ENCODE assay signal across 35 cellular contexts in genomic region chr3:133258358-133258757, GRCh38.
DNase-seq lines count a peak whose midpoint lies in the region; ATAC-seq, FAIRE-seq and TF ChIP-seq lines count a peak whose summit lies in the region.
"Had no signal": no experiment of that assay in that cellular context is flagged by ENCODE, and none has a peak within 500 bp of the region (broad histone marks: within the 10 kb centered on the region; RNA-seq: fewer than 3 reads in every experiment).

No MANE protein-coding gene starts in this region.

- H3K27me3 Mint-ChIP-seq in endodermal cell (ENCODE audit: insufficient read depth): no peaks in the 10 kb centered on the region
- H3K27me3 Mint-ChIP-seq in activated CD4-positive, alpha-beta T cell treated with anti-CD3 and anti-CD28 coated beads for 36 hours: peaks cover 8% of the 10 kb centered on the region

- no peaks in the 10 kb centered on the region for H3K27me3 ChIP-seq in endodermal cell (ENCODE audit: control insufficient read depth, insufficient read depth, low read length, poor library complexity, severe bottlenecking)
- H3K27me3 ChIP-seq in lower lobe of right lung (ENCODE audit: low read depth): no peaks in the 10 kb centered on the region
- H3K27me3 ChIP-seq: cardiac muscle cell, colonic mucosa had no signal

- H3K27ac Mint-ChIP-seq in endodermal cell: peak overlapping the region; percentile 48
- H3K27ac Mint-ChIP-seq in activated CD4-positive, alpha-beta T cell treated with anti-CD3 and anti-CD28 coated beads for 36 hours: no peak overlapping the region
- H3K27ac Mint-ChIP-seq: activated CD4-positive, alpha-beta T cell treated with anti-CD3 and anti-CD28 coated beads, Interleukin-2, amount 10 ng/mL, durations not matched to agents 24 days and 14 days; activated naive CD4-positive, alpha-beta T cell treated with anti-CD3 and anti-CD28 coated beads, Interleukin-2, amount 50 U/mL, for 72 hours; B cell; CD8-positive, alpha-beta T cell; naive thymus-derived CD8-positive, alpha-beta T cell had no signal

- peaks cover 11% of the 10 kb centered on the region for H3K4me1 Mint-ChIP-seq in endodermal cell
- H3K4me1 Mint-ChIP-seq in activated CD4-positive, alpha-beta T cell treated with anti-CD3 and anti-CD28 coated beads for 36 hours: peaks cover 5% of the 10 kb centered on the region
- H3K4me1 Mint-ChIP-seq: activated CD4-positive, alpha-beta T cell treated with anti-CD3 and anti-CD28 coated beads, Interleukin-2, amount 10 ng/mL, durations not matched to agents 24 days and 14 days; B cell; naive thymus-derived CD8-positive, alpha-beta T cell had no signal

- ATAC-seq in omental fat pad (ENCODE audit: low FRiP score): peak; percentile 23
- no peak for ATAC-seq in lower lobe of right lung
- ATAC-seq in activated CD4-positive, alpha-beta T cell treated with anti-CD3 and anti-CD28 coated beads for 36 hours: no peak
- ATAC-seq: activated naive CD4-positive, alpha-beta T cell treated with anti-CD3 and anti-CD28 coated beads, Interleukin-2, amount 50 U/mL, for 72 hours; CD8-positive, alpha-beta T cell; naive thymus-derived CD8-positive, alpha-beta T cell; psoas muscle had no signal

- CTCF ChIA-PET in activated CD4-positive, alpha-beta T cell treated with anti-CD3 and anti-CD28 coated beads for 36 hours (lab: Charles Lee): no interaction called here

- 82% methylated on average over 1 of the region's 1 CpG; no CpG with 5 or more reads in 1 of the 2 experiments for WGBS in endodermal cell (ENCODE audit: insufficient coverage in 1 of 2, insufficient read length in 1 of 2), 2 experiments

- H3K4me1 ChIP-seq in endodermal cell (ENCODE audit: control insufficient read depth, insufficient read depth, low read length): peaks cover 5% of the 10 kb centered on the region
- no peaks in the 10 kb centered on the region for H3K4me1 ChIP-seq in lower lobe of right lung
- H3K4me1 ChIP-seq: colonic mucosa, HAP-1, psoas muscle had no signal

- intact Hi-C loops in lower lobe of right lung (cut with DNase I): no loop called here
- intact Hi-C loops in activated CD4-positive, alpha-beta T cell treated with anti-CD3 and anti-CD28 coated beads for 36 hours (cut with DNase I, micrococcal nuclease): no loop called here

- no peak overlapping the region for H3K4me3 Mint-ChIP-seq in endodermal cell
- H3K4me3 Mint-ChIP-seq in activated CD4-positive, alpha-beta T cell treated with anti-CD3 and anti-CD28 coated beads for 36 hours: no peak overlapping the region
- H3K4me3 Mint-ChIP-seq: activated CD4-positive, alpha-beta T cell treated with anti-CD3 and anti-CD28 coated beads, Interleukin-2, amount 10 ng/mL, durations not matched to agents 24 days and 14 days; B cell; CD8-positive, alpha-beta T cell; naive thymus-derived CD8-positive, alpha-beta T cell had no signal

- no peaks in the 10 kb centered on the region for H3K36me3 Mint-ChIP-seq in endodermal cell (ENCODE audit: low read depth)
- H3K36me3 Mint-ChIP-seq in activated CD4-positive, alpha-beta T cell treated with anti-CD3 and anti-CD28 coated beads for 36 hours (ENCODE audit: low read depth): no peaks in the 10 kb centered on the region
- H3K36me3 Mint-ChIP-seq: activated naive CD4-positive, alpha-beta T cell treated with anti-CD3 and anti-CD28 coated beads, Interleukin-2, amount 50 U/mL, for 72 hours; CD8-positive, alpha-beta T cell; naive thymus-derived CD8-positive, alpha-beta T cell had no signal

- no peaks in the 10 kb centered on the region for H3K36me3 ChIP-seq in endodermal cell (ENCODE audit: control insufficient read depth, insufficient read depth, low read length)
- H3K36me3 ChIP-seq in lower lobe of right lung: no peaks in the 10 kb centered on the region
- H3K36me3 ChIP-seq: cardiac muscle cell, colonic mucosa, HAP-1 had no signal

- no peak overlapping the region for H3K4me3 ChIP-seq in endodermal cell (ENCODE audit: low read length)
- H3K4me3 ChIP-seq in lower lobe of right lung: no peak overlapping the region
- H3K4me3 ChIP-seq: cardiac muscle cell, colonic mucosa, HAP-1, PC-9, psoas muscle had no signal

- no peak overlapping the region for H3K27ac ChIP-seq in endodermal cell (ENCODE audit: low read depth, low read length)
- H3K27ac ChIP-seq in lower lobe of right lung: no peak overlapping the region
- H3K27ac ChIP-seq: cardiac muscle cell, colonic mucosa, epithelial cell of prostate, HL-60, KMS-11, PC-9, psoas muscle had no signal

- H3K9me3 Mint-ChIP-seq in endodermal cell: no peaks in the 10 kb centered on the region
- no peaks in the 10 kb centered on the region for H3K9me3 Mint-ChIP-seq in activated CD4-positive, alpha-beta T cell treated with anti-CD3 and anti-CD28 coated beads for 36 hours (ENCODE audit: low read depth)
- H3K9me3 Mint-ChIP-seq: activated CD4-positive, alpha-beta T cell treated with anti-CD3 and anti-CD28 coated beads, Interleukin-2, amount 10 ng/mL, durations not matched to agents 24 days and 14 days; CD8-positive, alpha-beta T cell; naive thymus-derived CD8-positive, alpha-beta T cell had no signal

- no peak for TF ChIP-seq CTCF in endodermal cell (conservative IDR thresholded peaks at IDR 0.05)
- TF ChIP-seq CTCF in omental fat pad (IDR thresholded peaks at IDR 0.05): no peak
- TF ChIP-seq CTCF in lower lobe of right lung (IDR thresholded peaks at IDR 0.05): no peak

- POLR2A ChIA-PET in activated CD4-positive, alpha-beta T cell treated with anti-CD3 and anti-CD28 coated beads for 36 hours (lab: Charles Lee): interaction anchor here (0.6 kb wide), 1 partner anchor 527 kb away, joined by 4 read pairs; no protein-coding TSS in a partner anchor

- DNase-seq in ELF-1 (ENCODE audit: low read depth, low spot score) (peak; percentile 7), RCC 7860 (ENCODE audit: low spot score) (peak; percentile 41), endodermal cell (peak; percentile 65), omental fat pad (ENCODE audit: low spot score) (no peak), lower lobe of right lung (no peak), SW480 (ENCODE audit: low spot score) (no peak)
- no peak for DNase-seq in activated CD4-positive, alpha-beta T cell treated with anti-CD3 and anti-CD28 coated beads for 36 hours
- DNase-seq: ACHN; activated CD4-positive, alpha-beta T cell treated with anti-CD3 and anti-CD28 coated beads, Interleukin-2, amount 10 ng/mL, durations not matched to agents 24 days and 14 days; activated CD8-positive, alpha-beta memory T cell treated with anti-CD3 and anti-CD28 coated beads for 24 hours; activated T-cell treated with anti-CD3 and anti-CD28 coated beads for 4 hours; anterior cingulate cortex; CD8-positive, alpha-beta T cell; colonic mucosa; effector CD4-positive, alpha-beta T cell; naive thymus-derived CD8-positive, alpha-beta T cell; NCI-H1417 treated with DMSO at 0.1 percent for 48 hours; NCI-H2029 treated with DMSO at 0.1 percent for 48 hours; NCI-H526; NK-92 treated with Interleukin-12 subunit alpha and Interleukin-12 subunit beta, amount 100 ng/mL, for 24 hours; nucleus accumbens; PC-9; psoas muscle; SIG-M5; stimulated activated CD4-positive, alpha-beta T cell treated with anti-CD3 and anti-CD28 coated beads, Interleukin-4, amount 100 ng/mL, for 4 hours; SW 1271; T-helper 9 cell had no signal

- no peak for FAIRE-seq in RCC 7860 (lab: Jason Lieb, UNC)
- FAIRE-seq: islet of Langerhans had no signal

- H3K9me3 ChIP-seq in endodermal cell (ENCODE audit: control insufficient read depth, low read length) (peaks cover 4% of the 10 kb centered on the region), lower lobe of right lung (no peaks in the 10 kb centered on the region)
- H3K9me3 ChIP-seq: colonic mucosa, HAP-1, psoas muscle had no signal

- H3K9ac ChIP-seq in endodermal cell (ENCODE audit: extremely low read depth, low read length, poor library complexity, severe bottlenecking): no peak overlapping the region
- H3K9ac ChIP-seq: KMS-11 had no signal

Comparison
In these comparisons a context has a peak if more than half of its experiments do, and no peak if none do; other contexts are left out.
1. DNase-seq: peak in ELF-1 (single experiment), RCC 7860 (single experiment) and endodermal cell (single experiment); none in omental fat pad (single experiment), lower lobe of right lung (single experiment), activated CD4-positive, alpha-beta T cell treated with anti-CD3 and anti-CD28 coated beads for 36 hours (single experiment) and SW480 (single experiment).